ENCODE assay signal across 8 cellular contexts in genomic region chr19:18464646-18465045, GRCh38. TPM values are rescaled to one million over a fixed set of nuclear protein-coding genes. Genes with fewer than 3 reads are reported as not detected.
DNase-seq lines count a peak whose midpoint lies in the region; ATAC-seq and TF ChIP-seq lines count a peak whose summit lies in the region.

No MANE protein-coding gene starts in this region.

- H3K27ac ChIP-seq in RWPE1 (peak overlapping the region; percentile 93), gastroesophageal sphincter (peak overlapping the region; percentile 18 to 91 (median 80))
- H3K27ac ChIP-seq in effector memory CD4-positive, alpha-beta T cell (ENCODE audit: insufficient read depth, low read length, poor library complexity, severe bottlenecking): no peak overlapping the region

- in situ Hi-C loops in GM13977 (cut with MboI; ENCODE audit: low pct_unique_long_range_greater_than_20kb, low sequenced_read_pairs, unreplicated experiment): no loop called here

- peak; percentile 75 for DNase-seq in GM04504 (ENCODE audit: low read depth)
- no peak for DNase-seq in RWPE1 (ENCODE audit: low spot score)
- peak; percentile 84 for DNase-seq in sciatic nerve (ENCODE audit: low spot score)
- DNase-seq in GM13977 (ENCODE audit: low spot score): no peak
- no peak for DNase-seq in DMS114 treated with DMSO at 0.1 percent for 48 hours (lab: John Stamatoyannopoulos, UW; ENCODE audit: unreplicated experiment)
- DNase-seq in effector memory CD4-positive, alpha-beta T cell: no peak

- no peak for TF ChIP-seq CTCF in RWPE1 (conservative IDR thresholded peaks at IDR 0.05; ENCODE audit: low read depth)
- no peak for TF ChIP-seq CTCF in gastroesophageal sphincter (IDR thresholded peaks at IDR 0.05)
- TF ChIP-seq CTCF in GM13977 (IDR thresholded peaks at IDR 0.05; ENCODE audit: extremely low read depth, insufficient read depth, missing control alignments): no peak

- no peak overlapping the region for H3K4me3 ChIP-seq in gastroesophageal sphincter
- H3K4me3 ChIP-seq in effector memory CD4-positive, alpha-beta T cell (ENCODE audit: insufficient read depth, low read depth, low read length, poor library complexity, severe bottlenecking): no peak overlapping the region

- no peak for TF ChIP-seq EP300 in gastroesophageal sphincter (IDR thresholded peaks at IDR 0.05)

- CTCF ChIA-PET in RWPE1 (lab: Yijun Ruan, JAX): interaction anchor here (0.8 to 1.1 kb wide), 2 partner anchors 14 to 58 kb away, joined by 3 to 4 read pairs; partner anchors contain the start of gene ELL

- whole genome bisulfite sequencing in gastroesophageal sphincter (ENCODE audit: low coverage in 1 of 2), 2 donors: 0% methylated on average over 5 of the region's 8 CpGs; no CpG with 5 or more reads in 1 of the 2 donors

- ATAC-seq in gastroesophageal sphincter: peak; percentile 69
- ATAC-seq in sciatic nerve: peak; percentile 76
- no peak for ATAC-seq in GM18519 (IDR thresholded peaks at IDR 0.05; ENCODE audit: low FRiP score, unreplicated experiment)

- no peaks in the 10 kb centered on the region for H3K9me3 ChIP-seq in gastroesophageal sphincter
- H3K9me3 ChIP-seq in effector memory CD4-positive, alpha-beta T cell (ENCODE audit: control insufficient read depth, low read length): no peaks in the 10 kb centered on the region

- H3K36me3 ChIP-seq in gastroesophageal sphincter: peaks cover 0 to 19% of the 10 kb centered on the region in 2 donors
- peaks cover 41% of the 10 kb centered on the region for H3K36me3 ChIP-seq in effector memory CD4-positive, alpha-beta T cell (ENCODE audit: control insufficient read depth, insufficient read depth, low read length)

- H3K27me3 ChIP-seq in gastroesophageal sphincter: no peaks in the 10 kb centered on the region
- no peaks in the 10 kb centered on the region for H3K27me3 ChIP-seq in effector memory CD4-positive, alpha-beta T cell (replicated peaks; ENCODE audit: control insufficient read depth, insufficient read depth, low read length, poor library complexity, severe bottlenecking)

- no peak for TF ChIP-seq POLR2A in gastroesophageal sphincter (IDR thresholded peaks at IDR 0.05)

- POLR2A ChIA-PET in RWPE1 (lab: Yijun Ruan, JAX; ENCODE audit: low non-redundant PET): no interaction called here

- intact Hi-C loops in sciatic nerve (cut with DNase I): no loop called here

- H3K4me1 ChIP-seq in gastroesophageal sphincter: peaks cover 15 to 97% (median 53%) of the 10 kb centered on the region in 3 donors
- no peaks in the 10 kb centered on the region for H3K4me1 ChIP-seq in effector memory CD4-positive, alpha-beta T cell (ENCODE audit: control insufficient read depth, insufficient read depth, low read length, poor library complexity, severe bottlenecking)

RNA-seq across cellular contexts. Expression of gene ISYNA1, which starts 26.7 kb away (rescaled TPM):
- 10 to 100 TPM; 15.2 to 31.6 (median 19.8) TPM for total RNA-seq in gastroesophageal sphincter
- 112 TPM for total RNA-seq in sciatic nerve

RNA-seq across cellular contexts. Expression of gene SSBP4, which starts 45.4 kb away (rescaled TPM):
- total RNA-seq in gastroesophageal sphincter (10 to 100 TPM; 58.4 to 76.2 (median 61.3) TPM), sciatic nerve (82.5 TPM)

RNA-seq across cellular contexts. Expression of gene ELL, which starts 57.2 kb away (rescaled TPM):
- total RNA-seq in gastroesophageal sphincter (10 to 100 TPM; 12.5 to 19.0 (median 14.7) TPM), sciatic nerve (28.9 TPM)

Comparison
In these comparisons a context has a peak if more than half of its experiments do, and no peak if none do; other contexts are left out.
1. DNase-seq: peak in GM04504 (single experiment) and sciatic nerve (single experiment); none in RWPE1 (single experiment), GM13977 (single experiment), DMS114 treated with DMSO at 0.1 percent for 48 hours (single experiment) and effector memory CD4-positive, alpha-beta T cell (0 of 3).